8 cellular contexts compared by ENCODE assay signal in the genomic region with DNA sequence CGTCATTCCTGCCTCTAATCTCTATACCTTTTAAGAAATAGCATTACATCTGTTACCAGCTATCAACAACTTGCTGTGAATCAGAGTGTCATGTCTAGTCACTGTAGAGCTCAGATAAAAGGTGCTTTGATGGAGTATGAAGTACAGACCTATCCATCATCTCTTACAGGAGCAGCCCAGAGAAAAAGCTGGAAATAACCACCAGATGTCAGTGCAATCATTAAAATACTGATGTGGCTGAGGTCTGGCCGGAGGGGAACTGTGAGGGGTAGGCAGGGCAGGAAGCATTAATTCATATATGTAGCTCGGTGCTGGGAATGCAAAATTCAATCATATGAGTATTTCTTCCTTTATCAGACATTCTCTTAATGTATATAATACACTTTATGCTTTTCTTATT.
DNase-seq lines count a peak whose midpoint lies in the region; ATAC-seq lines count a peak whose summit lies in the region.

No MANE protein-coding gene starts in this region.

- no peak overlapping the region for H3K27ac Mint-ChIP-seq in memory B cell

- no peak overlapping the region for H4K91ac ChIP-seq in neuronal stem cell (ENCODE audit: low read depth, low read length, poor library complexity)

- no peak overlapping the region for H3K14ac ChIP-seq in neuronal stem cell (ENCODE audit: low read length)

- no peak overlapping the region for H3K23ac ChIP-seq in neuronal stem cell (ENCODE audit: low read depth, low read length, poor library complexity)

- no peaks in the 10 kb centered on the region for H3K27me3 ChIP-seq in neuronal stem cell (ENCODE audit: control insufficient read depth in 3 of 3, insufficient read depth in 3 of 3, low read depth in 1 of 3, low read length in 3 of 3)

- ATAC-seq in memory B cell (ENCODE audit: low read depth) (peak; percentile 44), GM21528 (IDR thresholded peaks at IDR 0.05; ENCODE audit: low FRiP score, unreplicated experiment) (no peak), HG02981 (IDR thresholded peaks at IDR 0.05; ENCODE audit: unreplicated experiment) (no peak)

- WGBS in neuronal stem cell (ENCODE audit: extremely low coverage in 2 of 2, insufficient read length in 2 of 2, insufficient replicate concordance in 1 of 2), 2 donors, result 100% methylated on average over 1 of the region's 3 CpGs

- no peak overlapping the region for H2BK12ac ChIP-seq in neuronal stem cell (ENCODE audit: low read length)

- H3K9me3 Mint-ChIP-seq in memory B cell, result no peaks in the 10 kb centered on the region

- DNase-seq in D341Med (ENCODE audit: low spot score) (peak; percentile 30), HT1080 (ENCODE audit: low read depth) (peak; percentile 12), astrocyte of the hippocampus (ENCODE audit: low read depth, low spot score) (peak; percentile 12), memory B cell (ENCODE audit: low spot score in 2 of 2) (no peak), neuronal stem cell (ENCODE audit: low spot score) (no peak)
- DNase-seq in activated naive CD4-positive, alpha-beta T cell treated with anti-CD3 and anti-CD28 coated beads, Interleukin-2, amount 50 U/mL, for 16 hours, result no peak

- H3K36me3 ChIP-seq in neuronal stem cell (replicated peaks in 1 of 2; ENCODE audit: control insufficient read depth in 2 of 2, insufficient read depth in 2 of 2, low read length in 2 of 2), result no peaks in the 10 kb centered on the region

- H3K36me3 Mint-ChIP-seq in memory B cell, result no peaks in the 10 kb centered on the region

- H3K18ac ChIP-seq in neuronal stem cell (ENCODE audit: low read length), result no peak overlapping the region

- no peak overlapping the region for H2BK120ac ChIP-seq in neuronal stem cell (ENCODE audit: low read depth, low read length)

- H3K27ac ChIP-seq in neuronal stem cell (replicated peaks; ENCODE audit: low read length), result no peak overlapping the region

- H2BK5ac ChIP-seq in neuronal stem cell (ENCODE audit: low read length), result no peak overlapping the region

- H3K27me3 Mint-ChIP-seq in memory B cell, result no peaks in the 10 kb centered on the region

- no peak overlapping the region for H3K9ac ChIP-seq in neuronal stem cell (ENCODE audit: low read depth, low read length, poor library complexity)

- H2AFZ ChIP-seq in neuronal stem cell (ENCODE audit: low read length), result no peak overlapping the region

- no peak overlapping the region for H3K4me3 ChIP-seq in neuronal stem cell (ENCODE audit: low read length in 2 of 2)

- H3K4me3 Mint-ChIP-seq in memory B cell, result no peak overlapping the region

- peaks cover 6% of the 10 kb centered on the region for H3K4me1 Mint-ChIP-seq in memory B cell

- H3K79me1 ChIP-seq in neuronal stem cell (ENCODE audit: low read depth, low read length), result no peaks in the 10 kb centered on the region

- H2AK5ac ChIP-seq in neuronal stem cell (ENCODE audit: low read depth, low read length), result no peak overlapping the region

- H4K8ac ChIP-seq in neuronal stem cell (ENCODE audit: low read depth, low read length), result no peak overlapping the region

- no peak overlapping the region for H2BK15ac ChIP-seq in neuronal stem cell (ENCODE audit: low read length)

- H3K4me1 ChIP-seq in neuronal stem cell (ENCODE audit: control insufficient read depth in 2 of 2, insufficient read depth in 1 of 2, low read depth in 1 of 2, low read length in 2 of 2), result no peaks in the 10 kb centered on the region

- no peaks in the 10 kb centered on the region for H3K9me3 ChIP-seq in neuronal stem cell (replicated peaks in 1 of 2; ENCODE audit: control insufficient read depth in 2 of 2, insufficient read depth in 1 of 2, low read depth in 1 of 2, low read length in 2 of 2)

- no peak overlapping the region for H3K4ac ChIP-seq in neuronal stem cell (ENCODE audit: low read length)

- no peak overlapping the region for H3K4me2 ChIP-seq in neuronal stem cell (ENCODE audit: insufficient read depth, low read length, poor library complexity, severe bottlenecking)

Comparison
In these comparisons a context has a peak if more than half of its experiments do, and no peak if none do; other contexts are left out.
1. DNase-seq: peak in D341Med (single experiment), HT1080 (single experiment) and astrocyte of the hippocampus (single experiment); none in memory B cell (0 of 2), neuronal stem cell (single experiment) and activated naive CD4-positive, alpha-beta T cell treated with anti-CD3 and anti-CD28 coated beads, Interleukin-2, amount 50 U/mL, for 16 hours (single experiment).